ENCODE assay signal across 19 cellular contexts in the genomic region with DNA sequence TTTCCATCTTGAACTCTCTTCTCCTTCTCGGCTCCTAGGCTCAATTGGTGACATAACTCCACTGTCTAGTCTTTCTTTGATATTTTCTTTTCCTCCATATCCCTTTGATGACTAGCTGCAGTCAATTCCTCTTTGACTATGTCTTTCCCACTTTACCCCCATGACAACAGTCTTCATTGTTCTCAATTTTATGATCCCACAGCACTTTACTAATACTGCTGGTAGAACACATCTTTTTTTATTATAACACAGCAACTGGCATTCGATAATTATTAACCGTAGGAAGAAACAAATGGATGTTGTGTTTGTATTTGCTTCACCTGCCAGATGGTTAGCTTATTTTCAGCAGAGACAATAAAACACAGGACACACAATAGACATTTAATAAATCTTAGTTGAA.
"Had no signal": no experiment of that assay in that cellular context is flagged by ENCODE, and none has a peak within 500 bp of the region (broad histone marks: within the 10 kb centered on the region; RNA-seq: fewer than 3 reads in every experiment).

No MANE protein-coding gene starts in this region.

- ATAC-seq: effector memory CD8-positive, alpha-beta T cell; gastroesophageal sphincter; left ventricle myocardium superior; psoas muscle; right lobe of liver; stimulated activated memory B cell treated with anti-CD40 and anti-IgM and Interleukin-4, amounts not matched to agents 10 μg/mL and 1 μg/mL and 100 μg/mL, for 72 hours had no signal

- DNase-seq: effector memory CD8-positive, alpha-beta T cell; immature natural killer cell; left ventricle myocardium superior; mesenchymal stem cell; midbrain; naive B cell; psoas muscle; retina; right lobe of liver; spleen; stimulated activated CD4-positive, alpha-beta T cell treated with anti-CD3 and anti-CD28 coated beads, Interleukin-15, amount 100 ng/mL, for 24 hours; stimulated activated CD4-positive, alpha-beta T cell treated with anti-CD3 and anti-CD28 coated beads, Interleukin-1b, Interleukin-23, amount 100 ng/mL, for 48 hours; stimulated activated CD4-positive, alpha-beta T cell treated with anti-CD3 and anti-CD28 coated beads, Interleukin-4, amount 100 ng/mL, for 24 hours; testis; transverse colon had no signal

- H3K27ac ChIP-seq: epithelial cell of prostate, esophagus muscularis mucosa, gastroesophageal sphincter, psoas muscle, right lobe of liver, spleen, testis had no signal
